25 cellular contexts compared by ENCODE assay signal in the genomic region with DNA sequence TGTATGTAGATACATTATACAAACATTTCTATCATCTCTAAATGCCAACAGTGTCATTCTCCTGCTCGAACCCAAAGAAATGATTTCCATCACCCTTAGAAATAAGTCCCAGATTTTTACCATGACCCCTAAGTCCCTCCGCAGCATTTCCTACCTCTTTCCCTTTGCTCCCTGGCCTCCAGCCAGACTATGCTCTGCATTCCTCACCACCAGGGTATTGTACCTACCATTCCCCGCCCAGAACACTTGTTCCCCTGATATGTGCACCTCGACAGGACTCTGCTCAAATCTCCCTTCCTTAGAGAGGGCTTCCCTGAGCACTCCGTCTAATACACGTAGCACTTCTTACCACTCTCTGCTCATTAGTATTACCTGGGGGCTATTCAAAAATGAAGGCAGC.
DNase-seq lines count a peak whose midpoint lies in the region; ATAC-seq, FAIRE-seq and TF ChIP-seq lines count a peak whose summit lies in the region.
"Had no signal": no experiment of that assay in that cellular context is flagged by ENCODE, and none has a peak within 500 bp of the region (broad histone marks: within the 10 kb centered on the region; RNA-seq: fewer than 3 reads in every experiment).

No MANE protein-coding gene starts in this region.

- H3K9me3 Mint-ChIP-seq in activated T-cell treated with anti-CD3 and anti-CD28 coated beads, Interleukin-2, amount 50 U/mL, for 24 hours, result no peaks in the 10 kb centered on the region
- H3K9me3 Mint-ChIP-seq in activated T-cell treated with anti-CD3 and anti-CD28 coated beads, Interleukin-2, amount 50 U/mL, for 72 hours, result no peaks in the 10 kb centered on the region
- no peaks in the 10 kb centered on the region for H3K9me3 Mint-ChIP-seq in WTC11
- peaks cover 3% of the 10 kb centered on the region for H3K9me3 Mint-ChIP-seq in type B pancreatic cell
- H3K9me3 Mint-ChIP-seq: CD4-positive, alpha-beta T cell; neural crest cell had no signal

- no peak overlapping the region for H3K27ac ChIP-seq in kidney (ENCODE audit: low read depth in 2 of 2, low read length in 2 of 2)
- H3K27ac ChIP-seq in gastroesophageal sphincter, result no peak overlapping the region
- H3K27ac ChIP-seq: HL-60, psoas muscle had no signal

- no peak overlapping the region for H3K4me3 Mint-ChIP-seq in activated T-cell treated with anti-CD3 and anti-CD28 coated beads, Interleukin-2, amount 50 U/mL, for 24 hours
- no peak overlapping the region for H3K4me3 Mint-ChIP-seq in activated T-cell treated with anti-CD3 and anti-CD28 coated beads, Interleukin-2, amount 50 U/mL, for 72 hours
- H3K4me3 Mint-ChIP-seq in WTC11 (peak overlapping the region; percentile 16; the same call in 1 of the 2 replicates), type B pancreatic cell (no peak overlapping the region)
- H3K4me3 Mint-ChIP-seq: CD4-positive, alpha-beta T cell; IgD-negative memory B cell; neural crest cell had no signal

- H3K4me1 Mint-ChIP-seq in activated T-cell treated with anti-CD3 and anti-CD28 coated beads, Interleukin-2, amount 50 U/mL, for 24 hours (ENCODE audit: low read depth), result no peaks in the 10 kb centered on the region
- H3K4me1 Mint-ChIP-seq in activated T-cell treated with anti-CD3 and anti-CD28 coated beads, Interleukin-2, amount 50 U/mL, for 72 hours (ENCODE audit: low read depth), result no peaks in the 10 kb centered on the region
- H3K4me1 Mint-ChIP-seq in WTC11, result peaks cover 65% of the 10 kb centered on the region
- H3K4me1 Mint-ChIP-seq in type B pancreatic cell (ENCODE audit: unreplicated experiment), result peaks cover 5% of the 10 kb centered on the region

- H3K9ac ChIP-seq in kidney (ENCODE audit: low read length in 2 of 2), result no peak overlapping the region

- no peak overlapping the region for H3K4me3 ChIP-seq in kidney (ENCODE audit: low read length in 2 of 2)
- no peak overlapping the region for H3K4me3 ChIP-seq in gastroesophageal sphincter
- H3K4me3 ChIP-seq: psoas muscle had no signal

- TF ChIP-seq EP300 in gastroesophageal sphincter (IDR thresholded peaks at IDR 0.05), result no peak

- CTCF ChIA-PET in WTC11 (lab: Charles Lee), result no interaction called here

- peaks cover 18% of the 10 kb centered on the region for H3K36me3 Mint-ChIP-seq in activated T-cell treated with anti-CD3 and anti-CD28 coated beads, Interleukin-2, amount 50 U/mL, for 24 hours (ENCODE audit: low read depth)
- peaks cover 0 to under 1% of the 10 kb centered on the region in 2 donors for H3K36me3 Mint-ChIP-seq in activated T-cell treated with anti-CD3 and anti-CD28 coated beads, Interleukin-2, amount 50 U/mL, for 72 hours (ENCODE audit: insufficient read depth in 2 of 2)
- H3K36me3 Mint-ChIP-seq in WTC11 (no peaks in the 10 kb centered on the region), type B pancreatic cell (no peaks in the 10 kb centered on the region)

- H3K36me3 ChIP-seq in kidney (ENCODE audit: control insufficient read depth in 1 of 2, insufficient read depth in 2 of 2, low read length in 2 of 2), result no peaks in the 10 kb centered on the region
- no peaks in the 10 kb centered on the region for H3K36me3 ChIP-seq in gastroesophageal sphincter

- intact Hi-C loops in kidney (cut with DNase I), result no loop called here

- POLR2A ChIA-PET in WTC11 (lab: Charles Lee), result no interaction called here

- TF ChIP-seq CTCF in WTC11 (IDR thresholded peaks at IDR 0.05) (no peak), kidney (IDR thresholded peaks at IDR 0.05; ENCODE audit: borderline replicate concordance, extremely low read depth, insufficient read depth) (peak; percentile 3), type B pancreatic cell (conservative IDR thresholded peaks at IDR 0.05) (no peak), gastroesophageal sphincter (IDR thresholded peaks at IDR 0.05) (no peak)

- no peak for DNase-seq in activated T-cell treated with anti-CD3 and anti-CD28 coated beads, Interleukin-2, amount 50 U/mL, for 24 hours
- DNase-seq in activated T-cell treated with anti-CD3 and anti-CD28 coated beads, Interleukin-2, amount 50 U/mL, for 72 hours, result no peak
- DNase-seq in WTC11 (ENCODE audit: low spot score) (peak; percentile 56), kidney (no peak), type B pancreatic cell (ENCODE audit: extremely low spot score, unreplicated experiment) (no peak), retina (no peak)
- DNase-seq: activated CD4-positive, alpha-beta T cell treated with anti-CD3 and anti-CD28 coated beads, Interleukin-2, amount 50 U/mL, for 4 hours; activated CD4-positive, CD25-positive, alpha-beta regulatory T cell; activated CD8-positive, alpha-beta memory T cell treated with anti-CD3 and anti-CD28 coated beads, Interleukin-2, amount 50 U/mL, for 48 hours; activated effector memory CD4-positive, alpha-beta T cell treated with Interleukin-2 at 50 U/mL for 16 hours; CD4-positive, alpha-beta T cell; cerebellar nuclear complex; GOT3; head of caudate nucleus; NCI-H1417; NCI-H2081; psoas muscle; trophoblast cell had no signal

- H3K27me3 Mint-ChIP-seq in activated T-cell treated with anti-CD3 and anti-CD28 coated beads, Interleukin-2, amount 50 U/mL, for 24 hours, result no peaks in the 10 kb centered on the region
- H3K27me3 Mint-ChIP-seq in activated T-cell treated with anti-CD3 and anti-CD28 coated beads, Interleukin-2, amount 50 U/mL, for 72 hours (ENCODE audit: low read depth), result no peaks in the 10 kb centered on the region
- H3K27me3 Mint-ChIP-seq in WTC11 (ENCODE audit: low read depth), result 0 out of 2 replicates have a peak, but pooled peaks cover 3% of the 10 kb centered on the region
- H3K27me3 Mint-ChIP-seq in type B pancreatic cell, result no peaks in the 10 kb centered on the region
- H3K27me3 Mint-ChIP-seq: CD4-positive, alpha-beta T cell; IgD-negative memory B cell had no signal

- WGBS in gastroesophageal sphincter (ENCODE audit: low coverage in 1 of 2), 2 donors, result 95 to 96% methylated on average over 3 to 6 of the region's 6 CpGs

- H3K27me3 ChIP-seq in gastroesophageal sphincter, result no peaks in the 10 kb centered on the region

- no peak for TF ChIP-seq POLR2A in gastroesophageal sphincter (IDR thresholded peaks at IDR 0.05)

- no peak for ATAC-seq in activated T-cell treated with anti-CD3 and anti-CD28 coated beads, Interleukin-2, amount 50 U/mL, for 72 hours (replicated peaks in 1 of 2)
- ATAC-seq in WTC11 (peak; percentile 94), GM21360 (IDR thresholded peaks at IDR 0.05; ENCODE audit: unreplicated experiment) (no peak), gastroesophageal sphincter (no peak)
- ATAC-seq: psoas muscle had no signal

- H3K9me3 ChIP-seq in kidney (ENCODE audit: control insufficient read depth in 1 of 2, low read length in 2 of 2) (no peaks in the 10 kb centered on the region), gastroesophageal sphincter (no peaks in the 10 kb centered on the region)
- H3K9me3 ChIP-seq: psoas muscle had no signal

- peaks cover 0 to 4% of the 10 kb centered on the region in 2 donors for H3K4me1 ChIP-seq in kidney (ENCODE audit: control insufficient read depth in 1 of 2, insufficient read depth in 1 of 2, low read depth in 1 of 2, low read length in 2 of 2)
- H3K4me1 ChIP-seq in gastroesophageal sphincter, result peaks cover 0 to 15% (median 0%) of the 10 kb centered on the region in 3 donors
- H3K4me1 ChIP-seq: psoas muscle had no signal

- peak overlapping the region; percentile 12 for H3K27ac Mint-ChIP-seq in activated T-cell treated with anti-CD3 and anti-CD28 coated beads, Interleukin-2, amount 50 U/mL, for 24 hours
- no peak overlapping the region for H3K27ac Mint-ChIP-seq in activated T-cell treated with anti-CD3 and anti-CD28 coated beads, Interleukin-2, amount 50 U/mL, for 72 hours
- H3K27ac Mint-ChIP-seq in WTC11 (peak overlapping the region; percentile 87), type B pancreatic cell (peak overlapping the region; percentile 33)
- H3K27ac Mint-ChIP-seq: CD4-positive, alpha-beta T cell; IgD-negative memory B cell had no signal

- no peak for FAIRE-seq in kidney (lab: Jason Lieb, UNC)
- FAIRE-seq: G401.6, islet of Langerhans had no signal

TF ChIP-seq in WTC11, 78 proteins besides CTCF, POLR2A, EP300 and RAD21 (continues in another document):
- TF ChIP-seq PRRX2 (CRISPR knock-in tag; IDR thresholded peaks at IDR 0.05) (no peak), MYBL2 (CRISPR knock-in tag; IDR thresholded peaks at IDR 0.05) (no peak), FOXJ3 (CRISPR knock-in tag; IDR thresholded peaks at IDR 0.05; ENCODE audit: borderline replicate concordance) (no peak), TEAD1 (CRISPR knock-in tag; IDR thresholded peaks at IDR 0.05) (no peak), ZNF138 (CRISPR knock-in tag; conservative IDR thresholded peaks at IDR 0.05) (no peak), ZNF317 (CRISPR knock-in tag; IDR thresholded peaks at IDR 0.05; ENCODE audit: borderline replicate concordance, low read depth) (no peak)
- TF ChIP-seq, protein P1, sequence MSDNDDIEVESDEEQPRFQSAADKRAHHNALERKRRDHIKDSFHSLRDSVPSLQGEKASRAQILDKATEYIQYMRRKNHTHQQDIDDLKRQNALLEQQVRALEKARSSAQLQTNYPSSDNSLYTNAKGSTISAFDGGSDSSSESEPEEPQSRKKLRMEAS (CRISPR knock-in tag; IDR thresholded peaks at IDR 0.05), result no peak
- TF ChIP-seq, protein P2, sequence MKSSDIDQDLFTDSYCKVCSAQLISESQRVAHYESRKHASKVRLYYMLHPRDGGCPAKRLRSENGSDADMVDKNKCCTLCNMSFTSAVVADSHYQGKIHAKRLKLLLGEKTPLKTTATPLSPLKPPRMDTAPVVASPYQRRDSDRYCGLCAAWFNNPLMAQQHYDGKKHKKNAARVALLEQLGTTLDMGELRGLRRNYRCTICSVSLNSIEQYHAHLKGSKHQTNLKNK (CRISPR knock-in tag; IDR thresholded peaks at IDR 0.05), result no peak
- TF ChIP-seq, protein P3, sequence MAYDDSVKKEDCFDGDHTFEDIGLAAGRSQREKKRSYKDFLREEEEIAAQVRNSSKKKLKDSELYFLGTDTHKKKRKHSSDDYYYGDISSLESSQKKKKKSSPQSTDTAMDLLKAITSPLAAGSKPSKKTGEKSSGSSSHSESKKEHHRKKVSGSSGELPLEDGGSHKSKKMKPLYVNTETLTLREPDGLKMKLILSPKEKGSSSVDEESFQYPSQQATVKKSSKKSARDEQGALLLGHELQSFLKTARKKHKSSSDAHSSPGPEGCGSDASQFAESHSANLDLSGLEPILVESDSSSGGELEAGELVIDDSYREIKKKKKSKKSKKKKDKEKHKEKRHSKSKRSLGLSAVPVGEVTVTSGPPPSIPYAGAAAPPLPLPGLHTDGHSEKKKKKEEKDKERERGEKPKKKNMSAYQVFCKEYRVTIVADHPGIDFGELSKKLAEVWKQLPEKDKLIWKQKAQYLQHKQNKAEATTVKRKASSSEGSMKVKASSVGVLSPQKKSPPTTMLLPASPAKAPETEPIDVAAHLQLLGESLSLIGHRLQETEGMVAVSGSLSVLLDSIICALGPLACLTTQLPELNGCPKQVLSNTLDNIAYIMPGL (CRISPR knock-in tag; IDR thresholded peaks at IDR 0.05), result no peak
